Comparison of ENCODE assay signal across 14 cellular contexts in the genomic region with DNA sequence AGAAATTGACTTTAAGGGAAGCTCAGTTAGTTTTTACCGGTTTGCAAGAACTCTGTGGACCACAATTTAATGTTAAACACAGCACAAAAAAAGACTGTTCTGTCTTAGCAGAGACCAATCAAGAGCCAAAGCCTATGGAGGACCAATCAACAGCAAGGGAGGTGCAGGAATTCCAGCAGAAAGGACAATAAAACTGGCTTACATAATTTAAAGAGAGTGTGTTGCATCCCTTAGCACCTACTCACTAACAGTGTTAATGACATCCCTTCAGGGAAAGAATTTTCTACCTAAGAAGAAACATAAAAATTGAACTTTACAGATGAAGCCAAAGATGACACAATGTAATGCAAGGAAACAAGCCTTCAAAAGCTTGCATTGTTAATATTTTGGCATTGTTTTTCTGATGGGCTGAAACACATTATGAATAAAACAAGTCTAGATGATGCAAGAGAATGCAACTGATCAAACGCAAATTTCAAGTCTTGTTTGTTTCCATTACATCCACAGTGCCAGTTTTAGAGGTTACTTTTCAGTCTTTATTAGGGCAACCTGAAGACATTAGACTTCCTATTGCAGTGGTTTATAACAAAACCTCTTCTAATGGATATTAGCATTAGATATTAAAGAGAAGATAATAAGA.
"Had no signal": no experiment of that assay in that cellular context is flagged by ENCODE, and none has a peak within 500 bp of the region (broad histone marks: within the 10 kb centered on the region; RNA-seq: fewer than 3 reads in every experiment).

No MANE protein-coding gene starts in this region.

- DNase-seq: activated CD4-positive, CD25-positive, alpha-beta regulatory T cell treated with anti-CD3 and anti-CD28 coated beads, Interleukin-2, amount 50 U/mL, for 72 hours; activated naive CD4-positive, alpha-beta T cell; activated naive CD8-positive, alpha-beta T cell treated with anti-CD3 and anti-CD28 coated beads, Interleukin-2, amount 10 ng/mL, durations not matched to agents 7 days and 5 days; brain microvascular endothelial cell; effector memory CD8-positive, alpha-beta T cell; heart right ventricle; left cardiac atrium; lower lobe of right lung; midbrain; trophoblast cell had no signal

- H3K27ac Mint-ChIP-seq: activated naive CD8-positive, alpha-beta T cell treated with anti-CD3 and anti-CD28 coated beads, Interleukin-2, amount 10 ng/mL, durations not matched to agents 7 days and 5 days; effector memory CD8-positive, alpha-beta T cell; stimulated activated naive CD8-positive, alpha-beta T cell treated with anti-CD3 and anti-CD28 coated beads, Interleukin-15, Interleukin-2, amounts not matched to agents 100 ng/mL and 50 ng/mL, for 24 hours had no signal

- H3K36me3 Mint-ChIP-seq: activated naive CD8-positive, alpha-beta T cell treated with anti-CD3 and anti-CD28 coated beads, Interleukin-2, amount 10 ng/mL, durations not matched to agents 7 days and 5 days had no signal

- H3K4me3 Mint-ChIP-seq: activated naive CD8-positive, alpha-beta T cell treated with anti-CD3 and anti-CD28 coated beads, Interleukin-2, amount 10 ng/mL, durations not matched to agents 7 days and 5 days; effector memory CD8-positive, alpha-beta T cell; stimulated activated naive CD8-positive, alpha-beta T cell treated with anti-CD3 and anti-CD28 coated beads, Interleukin-15, Interleukin-2, amounts not matched to agents 100 ng/mL and 50 ng/mL, for 24 hours had no signal

- ATAC-seq: effector memory CD8-positive, alpha-beta T cell; gastroesophageal sphincter; heart right ventricle; left cardiac atrium; lower lobe of right lung; sciatic nerve had no signal

- H3K9me3 Mint-ChIP-seq: activated naive CD8-positive, alpha-beta T cell treated with anti-CD3 and anti-CD28 coated beads, Interleukin-2, amount 10 ng/mL, durations not matched to agents 7 days and 5 days; effector memory CD8-positive, alpha-beta T cell; stimulated activated naive CD8-positive, alpha-beta T cell treated with anti-CD3 and anti-CD28 coated beads, Interleukin-15, Interleukin-2, amounts not matched to agents 100 ng/mL and 50 ng/mL, for 24 hours had no signal

- H3K4me1 Mint-ChIP-seq: activated naive CD8-positive, alpha-beta T cell treated with anti-CD3 and anti-CD28 coated beads, Interleukin-2, amount 10 ng/mL, durations not matched to agents 7 days and 5 days had no signal

- H3K4me3 ChIP-seq: gastroesophageal sphincter, heart right ventricle, lower lobe of right lung, suprapubic skin had no signal
